In the genomic region with DNA sequence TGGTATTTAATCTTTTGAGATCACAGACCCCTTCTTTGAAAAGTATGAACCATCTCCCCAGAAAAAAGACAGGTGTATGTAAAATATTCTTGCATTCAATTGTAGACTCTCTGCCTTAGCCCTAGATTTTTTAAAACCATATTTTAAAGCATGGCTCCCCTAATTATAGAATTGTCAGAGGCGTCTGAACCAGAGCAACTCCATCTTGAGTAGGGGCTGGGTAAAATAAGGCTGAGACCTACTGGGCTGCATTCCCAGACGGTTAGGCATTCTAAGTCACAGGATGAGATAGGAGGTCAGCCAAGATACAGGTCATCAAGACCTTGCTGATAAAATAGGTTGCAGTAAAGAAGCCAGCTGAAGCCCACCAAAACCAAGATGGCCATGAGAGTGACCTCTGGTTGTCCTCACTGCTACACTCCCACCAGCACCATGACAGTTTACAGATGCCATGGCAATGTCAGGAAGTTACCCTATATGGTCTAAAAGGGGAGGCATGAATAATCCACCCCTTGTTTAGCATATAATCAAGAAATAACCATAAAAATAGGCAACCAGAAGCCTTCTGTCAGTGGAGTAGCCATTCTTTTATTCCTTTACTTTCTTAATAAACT, we compare ENCODE assay signal across 7 cellular contexts. TPM values are rescaled to one million over a fixed set of nuclear protein-coding genes. Genes with fewer than 3 reads are reported as not detected.
DNase-seq lines count a peak whose midpoint lies in the region; ATAC-seq and TF ChIP-seq lines count a peak whose summit lies in the region.
"Not testable (repeated sequence)": the region's sequence is repeated elsewhere in the genome, so short reads cannot be mapped to it uniquely, and the experiment has no call there.
"Had no signal": no experiment of that assay in that cellular context is flagged by ENCODE, and none has a peak within 500 bp of the region (broad histone marks: within the 10 kb centered on the region; RNA-seq: fewer than 3 reads in every experiment).

No MANE protein-coding gene starts in this region.

- TF ChIP-seq CTCF in ascending aorta (IDR thresholded peaks at IDR 0.05); endothelial cell (IDR thresholded peaks at IDR 0.05; ENCODE audit: unreplicated experiment); mesothelial cell of epicardium (IDR thresholded peaks at IDR 0.05; ENCODE audit: unreplicated experiment); thoracic aorta (IDR thresholded peaks at IDR 0.05): not testable (repeated sequence)

- not testable (repeated sequence) for H3K9ac ChIP-seq in rectal smooth muscle tissue (ENCODE audit: low read length)

- DNase-seq in CD8-positive, alpha-beta memory T cell; ascending aorta (ENCODE audit: low spot score in 2 of 2); endothelial cell (ENCODE audit: low spot score); mesothelial cell of epicardium (ENCODE audit: low spot score in 2 of 2, unreplicated experiment in 2 of 2); thoracic aorta (ENCODE audit: low spot score): not testable (repeated sequence)

- H3K27ac ChIP-seq in CD8-positive, alpha-beta memory T cell (ENCODE audit: low read depth, low read length) = peak overlapping the region; percentile 46
- peak overlapping the region; percentile 59 to 74 for H3K27ac ChIP-seq in ascending aorta
- peak overlapping the region; percentile 33 for H3K27ac ChIP-seq in rectal smooth muscle tissue (ENCODE audit: low read depth, low read length)
- H3K27ac ChIP-seq in thoracic aorta = peak overlapping the region; percentile 49 to 55

- H3K4me1 ChIP-seq in CD8-positive, alpha-beta memory T cell (ENCODE audit: insufficient read depth, low read length) = not testable (repeated sequence)
- H3K4me1 ChIP-seq in ascending aorta = peaks cover 19 to 66% of the 10 kb centered on the region in 2 donors
- peaks cover 28% of the 10 kb centered on the region for H3K4me1 ChIP-seq in rectal smooth muscle tissue (ENCODE audit: control insufficient read depth, insufficient read depth, low read length)
- peaks cover 49 to 94% of the 10 kb centered on the region in 2 donors for H3K4me1 ChIP-seq in thoracic aorta (ENCODE audit: control insufficient read depth in 1 of 2, low read depth in 2 of 2)

- POLR2A ChIA-PET in CD8-positive, alpha-beta memory T cell (lab: Charles Lee) = not testable (repeated sequence)

- not testable (repeated sequence) for H3K4me3 ChIP-seq in CD8-positive, alpha-beta memory T cell (ENCODE audit: low read length); ascending aorta; rectal smooth muscle tissue (ENCODE audit: low read length); thoracic aorta

- intact Hi-C loops in ascending aorta (cut with DNase I) = not testable (repeated sequence)

- H3K27me3 ChIP-seq in CD8-positive, alpha-beta memory T cell (ENCODE audit: insufficient read depth, low read length, poor library complexity, severe bottlenecking); ascending aorta; rectal smooth muscle tissue (ENCODE audit: control insufficient read depth, insufficient read depth, low read length); thoracic aorta (replicated peaks; ENCODE audit: insufficient read depth): not testable (repeated sequence)

- H3K36me3 Mint-ChIP-seq in CD8-positive, alpha-beta memory T cell; endothelial cell (ENCODE audit: low read depth, unreplicated experiment); mesothelial cell of epicardium: not testable (repeated sequence)

- peaks cover 7 to 11% of the 10 kb centered on the region in 2 donors for H3K27me3 Mint-ChIP-seq in CD8-positive, alpha-beta memory T cell
- not testable (repeated sequence) for H3K27me3 Mint-ChIP-seq in endothelial cell (ENCODE audit: unreplicated experiment); mesothelial cell of epicardium (ENCODE audit: low read depth)

- not testable (repeated sequence) for H3K4me1 Mint-ChIP-seq in CD8-positive, alpha-beta memory T cell
- H3K4me1 Mint-ChIP-seq in endothelial cell (ENCODE audit: unreplicated experiment) (peaks cover 79% of the 10 kb centered on the region), mesothelial cell of epicardium (peaks cover 80% of the 10 kb centered on the region)

- CTCF ChIA-PET in CD8-positive, alpha-beta memory T cell (lab: Charles Lee) = interaction anchor here (2.6 kb wide), 1 partner anchor 483 kb away, joined by 20 read pairs; no protein-coding TSS in a partner anchor

- H3K4me3 Mint-ChIP-seq in CD8-positive, alpha-beta memory T cell; endothelial cell (ENCODE audit: unreplicated experiment); mesothelial cell of epicardium: not testable (repeated sequence)

- not testable (repeated sequence) for H3K9me3 ChIP-seq in CD8-positive, alpha-beta memory T cell (ENCODE audit: low read length); ascending aorta; thoracic aorta

- not testable (repeated sequence) for H3K9me3 Mint-ChIP-seq in CD8-positive, alpha-beta memory T cell; endothelial cell (ENCODE audit: unreplicated experiment); mesothelial cell of epicardium

- not testable (repeated sequence) for H3K27ac Mint-ChIP-seq in CD8-positive, alpha-beta memory T cell
- H3K27ac Mint-ChIP-seq in endothelial cell (ENCODE audit: unreplicated experiment) (peak overlapping the region; percentile 46), mesothelial cell of epicardium (peak overlapping the region; percentile 82)

- not testable (repeated sequence) for ATAC-seq in thoracic aorta (ENCODE audit: insufficient number of reproducible peaks, low FRiP score, low read depth)

- H3K36me3 ChIP-seq in CD8-positive, alpha-beta memory T cell (ENCODE audit: insufficient read depth, low read length); ascending aorta; rectal smooth muscle tissue (ENCODE audit: control insufficient read depth, insufficient read depth, low read length); thoracic aorta: not testable (repeated sequence)

RNA-seq across cellular contexts. Expression of a gene that starts 17.9 kb away (rescaled TPM):
- total RNA-seq in CD8-positive, alpha-beta memory T cell = under 1 TPM; 0.07 to 0.09 TPM
- not detected for polyA plus RNA-seq in CD8-positive, alpha-beta memory T cell
- 124 TPM for total RNA-seq in ascending aorta
- 71.5 TPM for total RNA-seq in endothelial cell (ENCODE audit: unreplicated experiment)
- total RNA-seq in mesothelial cell of epicardium = 20.1 to 22.5 TPM (median 20.7 TPM) in 3 replicates
- 100 to 1,000 TPM in 1 of 2 donors, 10 to 100 TPM in 1; 75.2 to 104 TPM for total RNA-seq in thoracic aorta
- polyA plus RNA-seq: CD4-positive, alpha-beta memory T cell had no signal

Comparison
In these comparisons a context has a peak if more than half of its experiments do, and no peak if none do; other contexts are left out.
1. RNA of a gene that starts 17.9 kb away (total RNA-seq): 124 TPM in ascending aorta (single experiment), 75.2 to 104 TPM in thoracic aorta, 71.5 TPM in endothelial cell (single experiment) and 20.1 to 22.5 TPM in mesothelial cell of epicardium; 0.07 to 0.09 TPM in CD8-positive, alpha-beta memory T cell; every median in the first group is over 10 times any median in the second.
2. Peak in every context shown above with its lines, with median percentiles within 50 percentile points of each other: H3K27ac ChIP-seq.